ENCODE assay signal across 8 cellular contexts in genomic region chr6:137866914-137867684, GRCh38. TPM values are rescaled to one million over a fixed set of nuclear protein-coding genes. Genes with fewer than 3 reads are reported as not detected.
DNase-seq lines count a peak whose midpoint lies in the region; ATAC-seq and TF ChIP-seq lines count a peak whose summit lies in the region.

Gene TNFAIP3, plus strand, starts transcription at chr6:137867259. Its CDS starts 3,969 bp downstream, at chr6:137871228.

- H3K4me1 ChIP-seq in duodenal mucosa (ENCODE audit: control insufficient read depth in 1 of 2, insufficient read depth in 2 of 2, low read length in 2 of 2) (peaks cover 26 to 32% of the 10 kb centered on the region in 2 donors), lung (ENCODE audit: control insufficient read depth in 2 of 2, insufficient read depth in 2 of 2, low read length in 2 of 2) (peaks cover 3 to 11% of the 10 kb centered on the region in 2 donors)

- peak; percentile 45 for TF ChIP-seq CTCF in CD4-positive, alpha-beta T cell (IDR thresholded peaks at IDR 0.05)
- TF ChIP-seq CTCF in lung (IDR thresholded peaks at IDR 0.05; ENCODE audit: control extremely low read depth, extremely low read depth) = peak; percentile 85

- peaks cover 64% of the 10 kb centered on the region for H3K4me1 Mint-ChIP-seq in CD4-positive, alpha-beta T cell (ENCODE audit: low read depth)
- peaks cover 32% of the 10 kb centered on the region for H3K4me1 Mint-ChIP-seq in activated CD4-positive, alpha-beta memory T cell treated with anti-CD3 and anti-CD28 coated beads for 36 hours (ENCODE audit: low read depth)

- peak; percentile 88 to 96 (median 93) for DNase-seq in CD4-positive, alpha-beta T cell
- peak; percentile 58 for DNase-seq in NCI-H748 treated with DMSO at 0.1 percent for 48 hours (lab: John Stamatoyannopoulos, UW)
- DNase-seq in activated CD4-positive, alpha-beta memory T cell treated with anti-CD3 and anti-CD28 coated beads for 36 hours = peak; percentile 97
- peak; percentile 95 for DNase-seq in lung (ENCODE audit: low spot score)
- DNase-seq in stimulated activated CD4-positive, alpha-beta T cell treated with anti-CD3 and anti-CD28 coated beads, TNF-alpha, amount 100 ng/mL, for 24 hours (ENCODE audit: low read depth in 3 of 3) = peak; percentile 89 to 96 (median 94)

- peak; percentile 69 for ATAC-seq in CD4-positive, alpha-beta T cell (ENCODE audit: poor library complexity)
- ATAC-seq in GM19351 (IDR thresholded peaks at IDR 0.05; ENCODE audit: unreplicated experiment) (peak; percentile 66), HG03520 (IDR thresholded peaks at IDR 0.05; ENCODE audit: unreplicated experiment) (peak; percentile 67), lung (ENCODE audit: insufficient read depth, low FRiP score) (peak; percentile 95)

- H3K27me3 ChIP-seq in CD4-positive, alpha-beta T cell (ENCODE audit: control insufficient read depth, insufficient read depth, low read length) = no peaks in the 10 kb centered on the region
- H3K27me3 ChIP-seq in duodenal mucosa (ENCODE audit: control insufficient read depth in 1 of 2, insufficient read depth in 2 of 2, low read length in 2 of 2) = no peaks in the 10 kb centered on the region
- H3K27me3 ChIP-seq in lung (ENCODE audit: control insufficient read depth, insufficient read depth) = no peaks in the 10 kb centered on the region

- 0% methylated on average over 69 to 87 of the region's 87 CpGs for WGBS in lung, 2 donors

- H3K4me3 ChIP-seq in duodenal mucosa (ENCODE audit: low read depth in 1 of 2, low read length in 2 of 2) = peak within 1 kb of the TSS; percentile 96 to 99
- peak within 1 kb of the TSS; percentile 63 for H3K4me3 ChIP-seq in lung

- peaks cover 76% of the 10 kb centered on the region for H3K36me3 Mint-ChIP-seq in CD4-positive, alpha-beta T cell (ENCODE audit: low read depth)
- peaks cover 47% of the 10 kb centered on the region for H3K36me3 Mint-ChIP-seq in activated CD4-positive, alpha-beta memory T cell treated with anti-CD3 and anti-CD28 coated beads for 36 hours

- H3K9me3 ChIP-seq in CD4-positive, alpha-beta T cell (ENCODE audit: control insufficient read depth, low read length) = no peaks in the 10 kb centered on the region
- H3K9me3 ChIP-seq in duodenal mucosa (ENCODE audit: control insufficient read depth in 1 of 2, low read length in 2 of 2) = no peaks in the 10 kb centered on the region
- H3K9me3 ChIP-seq in lung (ENCODE audit: control insufficient read depth in 2 of 2, insufficient read depth in 1 of 2, low read length in 1 of 2) = no peaks in the 10 kb centered on the region

- intact Hi-C loops in CD4-positive, alpha-beta T cell (cut with DNase I, micrococcal nuclease) = loop anchor here (1.0 to 5.0 kb wide), 8 partner anchors 42 to 160 kb away; no protein-coding TSS in a partner anchor
- intact Hi-C loops in activated CD4-positive, alpha-beta memory T cell treated with anti-CD3 and anti-CD28 coated beads for 36 hours (cut with micrococcal nuclease) = loop anchor here (1.0 to 5.0 kb wide), 7 partner anchors 18 to 1280 kb away; no protein-coding TSS in a partner anchor

- peak within 1 kb of the TSS; percentile 87 to 99 for H3K9ac ChIP-seq in duodenal mucosa (ENCODE audit: low read depth in 1 of 2, low read length in 2 of 2)

- H3K9me3 Mint-ChIP-seq in CD4-positive, alpha-beta T cell = no peaks in the 10 kb centered on the region
- no peaks in the 10 kb centered on the region for H3K9me3 Mint-ChIP-seq in activated CD4-positive, alpha-beta memory T cell treated with anti-CD3 and anti-CD28 coated beads for 36 hours

- no peaks in the 10 kb centered on the region for H3K36me3 ChIP-seq in duodenal mucosa (ENCODE audit: control insufficient read depth in 1 of 2, insufficient read depth in 2 of 2, low read length in 2 of 2)
- peaks cover 0 to 3% of the 10 kb centered on the region in 2 donors for H3K36me3 ChIP-seq in lung (ENCODE audit: control insufficient read depth in 2 of 2, insufficient read depth in 2 of 2, low read length in 2 of 2)

- CTCF ChIA-PET in CD4-positive, alpha-beta T cell (lab: Charles Lee) = interaction anchor here (0.6 to 5.6 kb wide), 39 partner anchors 9 to 238 kb away, joined by 3 to 65 read pairs (median 4); no protein-coding TSS in a partner anchor
- CTCF ChIA-PET in activated CD4-positive, alpha-beta memory T cell treated with anti-CD3 and anti-CD28 coated beads for 36 hours (lab: Charles Lee) = interaction anchor here (0.6 to 11.1 kb wide), 42 partner anchors 9 to 210 kb away, joined by 3 to 270 read pairs (median 4); no protein-coding TSS in a partner anchor

- peak within 1 kb of the TSS; percentile 95 for H3K27ac Mint-ChIP-seq in CD4-positive, alpha-beta T cell
- H3K27ac Mint-ChIP-seq in activated CD4-positive, alpha-beta memory T cell treated with anti-CD3 and anti-CD28 coated beads for 36 hours = peak within 1 kb of the TSS; percentile 93

- H3K27me3 Mint-ChIP-seq in CD4-positive, alpha-beta T cell = peaks cover 4% of the 10 kb centered on the region
- no peaks in the 10 kb centered on the region for H3K27me3 Mint-ChIP-seq in activated CD4-positive, alpha-beta memory T cell treated with anti-CD3 and anti-CD28 coated beads for 36 hours

- POLR2A ChIA-PET in CD4-positive, alpha-beta T cell (lab: Charles Lee) = interaction anchor here (1.0 to 8.4 kb wide), 30 partner anchors 9 to 1578 kb away, joined by 3 to 141 read pairs (median 11); partner anchors contain the start of gene BCLAF1
- POLR2A ChIA-PET in activated CD4-positive, alpha-beta memory T cell treated with anti-CD3 and anti-CD28 coated beads for 36 hours (lab: Charles Lee) = interaction anchor here (0.6 to 4.2 kb wide), 26 partner anchors 10 to 210 kb away, joined by 3 to 40 read pairs (median 7); no protein-coding TSS in a partner anchor

- H3K4me3 Mint-ChIP-seq in CD4-positive, alpha-beta T cell = peak within 1 kb of the TSS; percentile 96
- H3K4me3 Mint-ChIP-seq in activated CD4-positive, alpha-beta memory T cell treated with anti-CD3 and anti-CD28 coated beads for 36 hours = peak within 1 kb of the TSS; percentile 91

- peak within 1 kb of the TSS; percentile 98 for H3K27ac ChIP-seq in CD4-positive, alpha-beta T cell (ENCODE audit: low read depth, low read length)
- peak within 1 kb of the TSS; percentile 77 for H3K27ac ChIP-seq in duodenal mucosa (ENCODE audit: low read depth, low read length)
- H3K27ac ChIP-seq in lung (ENCODE audit: low read depth in 1 of 2, low read length in 1 of 2) = peak within 1 kb of the TSS; percentile 79 to 94

RNA-seq across cellular contexts. Expression of gene TNFAIP3, which starts in this region (rescaled TPM):
- total RNA-seq in CD4-positive, alpha-beta T cell = 1,000 to 10,000 TPM; 3,816 to 3,885 TPM
- total RNA-seq in activated CD4-positive, alpha-beta memory T cell treated with anti-CD3 and anti-CD28 coated beads for 36 hours = 100 to 1,000 TPM; 259 to 267 TPM
- 10 to 100 TPM; 79.8 to 95.1 TPM for total RNA-seq in lung
- polyA plus RNA-seq in lung = 100 to 1,000 TPM in 1 of 2 donors, 10 to 100 TPM in 1; 13.4 to 396 TPM

Comparison
In these comparisons a context has a peak if more than half of its experiments do, and no peak if none do; other contexts are left out.
1. Peak in every context shown above with its lines: DNase-seq, ATAC-seq, H3K4me3 ChIP-seq and H3K27ac ChIP-seq.
2. RNA of gene TNFAIP3 (total RNA-seq): 3,816 to 3,885 TPM in CD4-positive, alpha-beta T cell; 259 to 267 TPM in activated CD4-positive, alpha-beta memory T cell treated with anti-CD3 and anti-CD28 coated beads for 36 hours and 79.8 to 95.1 TPM in lung; every median in the first group is over 10 times any median in the second.